In the genomic region with DNA sequence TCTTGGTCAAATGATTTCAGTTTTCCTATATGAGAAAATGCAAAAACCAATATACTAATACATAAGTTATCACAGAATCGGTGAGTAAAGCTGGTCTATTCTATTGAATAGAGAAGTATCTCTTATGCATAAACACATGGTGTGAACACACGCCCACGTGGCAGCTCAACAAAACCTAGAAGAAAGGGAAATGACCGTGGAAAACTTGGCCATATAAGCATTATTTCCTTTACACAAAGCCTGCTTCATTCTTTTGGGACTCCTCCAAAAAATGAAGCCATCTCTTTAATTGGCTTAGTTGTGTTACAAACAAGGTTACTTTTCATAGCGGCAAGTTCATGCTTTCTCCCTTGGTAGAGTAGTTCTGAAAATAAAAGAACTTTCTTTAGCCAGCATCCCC, we compare ENCODE assay signal across 26 cellular contexts.
"Had no signal": no experiment of that assay in that cellular context is flagged by ENCODE, and none has a peak within 500 bp of the region (broad histone marks: within the 10 kb centered on the region; RNA-seq: fewer than 3 reads in every experiment).

No MANE protein-coding gene starts in this region.

- H3K4me3 Mint-ChIP-seq: mesothelial cell of epicardium; naive thymus-derived CD4-positive, alpha-beta T cell; nephron; neural progenitor cell; stimulated activated memory B cell treated with anti-CD40 and anti-IgM and Interleukin-4, amounts not matched to agents 10 μg/mL and 1 μg/mL and 100 μg/mL, for 72 hours; stimulated activated naive CD8-positive, alpha-beta T cell treated with anti-CD3 and anti-CD28 coated beads, Interleukin-15, Interleukin-2, amounts not matched to agents 100 ng/mL and 50 ng/mL, for 24 hours had no signal

- H3K9ac ChIP-seq: neural progenitor cell, parathyroid adenoma had no signal

- H3K79me2 ChIP-seq: parathyroid adenoma had no signal

- H3K27me3 ChIP-seq: esophagus squamous epithelium, neural progenitor cell, right atrium auricular region, sigmoid colon, transverse colon, upper lobe of right lung, vagina had no signal

- H3K4me3 ChIP-seq: coronary artery, esophagus squamous epithelium, lung, neural progenitor cell, prostate gland, right atrium auricular region, sigmoid colon, transverse colon, upper lobe of right lung, vagina had no signal

- H3K4me2 ChIP-seq: neural progenitor cell had no signal

- FAIRE-seq: endometrium, frontal cortex, keratinocyte had no signal

- H3K4me1 ChIP-seq: esophagus squamous epithelium, neural progenitor cell, parathyroid adenoma, prostate gland, right atrium auricular region, sigmoid colon, transverse colon, upper lobe of right lung, vagina had no signal

- H3K9me3 Mint-ChIP-seq: mesothelial cell of epicardium; nephron; neural progenitor cell; stimulated activated memory B cell treated with anti-CD40 and anti-IgM and Interleukin-4, amounts not matched to agents 10 μg/mL and 1 μg/mL and 100 μg/mL, for 72 hours; stimulated activated naive CD8-positive, alpha-beta T cell treated with anti-CD3 and anti-CD28 coated beads, Interleukin-15, Interleukin-2, amounts not matched to agents 100 ng/mL and 50 ng/mL, for 24 hours had no signal

- H3K27ac ChIP-seq: coronary artery, esophagus squamous epithelium, neural progenitor cell, parathyroid adenoma, prostate gland, right atrium auricular region, sigmoid colon, transverse colon, upper lobe of right lung, vagina had no signal

- H3K36me3 Mint-ChIP-seq: mesothelial cell of epicardium; naive thymus-derived CD4-positive, alpha-beta T cell; neural progenitor cell; stimulated activated memory B cell treated with anti-CD40 and anti-IgM and Interleukin-4, amounts not matched to agents 10 μg/mL and 1 μg/mL and 100 μg/mL, for 72 hours had no signal

- H3K36me3 ChIP-seq: esophagus squamous epithelium, neural progenitor cell, prostate gland, right atrium auricular region, sigmoid colon, transverse colon, upper lobe of right lung, vagina had no signal

- DNase-seq: dermis blood vessel endothelial cell; effector memory CD4-positive, alpha-beta T cell; erythroblast; esophagus squamous epithelium; head of caudate nucleus; mesenchymal stem cell; naive thymus-derived CD4-positive, alpha-beta T cell; sigmoid colon; stimulated activated CD4-positive, alpha-beta T cell treated with anti-CD3 and anti-CD28 coated beads, Interleukin-2, amount 100 ng/mL, for 24 hours; stimulated activated CD4-positive, alpha-beta T cell treated with anti-CD3 and anti-CD28 coated beads, Interleukin-4, amount 100 ng/mL, for 24 hours; transverse colon; upper lobe of right lung had no signal

- H3K9me3 ChIP-seq: esophagus squamous epithelium, prostate gland, right atrium auricular region, sigmoid colon, transverse colon, upper lobe of right lung, vagina had no signal

- H3K4me1 Mint-ChIP-seq: mesothelial cell of epicardium; naive thymus-derived CD4-positive, alpha-beta T cell; nephron; stimulated activated memory B cell treated with anti-CD40 and anti-IgM and Interleukin-4, amounts not matched to agents 10 μg/mL and 1 μg/mL and 100 μg/mL, for 72 hours had no signal

- H3K27ac Mint-ChIP-seq: mesothelial cell of epicardium; naive thymus-derived CD4-positive, alpha-beta T cell; nephron; neural progenitor cell; stimulated activated memory B cell treated with anti-CD40 and anti-IgM and Interleukin-4, amounts not matched to agents 10 μg/mL and 1 μg/mL and 100 μg/mL, for 72 hours; stimulated activated naive CD8-positive, alpha-beta T cell treated with anti-CD3 and anti-CD28 coated beads, Interleukin-15, Interleukin-2, amounts not matched to agents 100 ng/mL and 50 ng/mL, for 24 hours had no signal

- ATAC-seq: naive thymus-derived CD4-positive, alpha-beta T cell; stimulated activated memory B cell treated with anti-CD40 and anti-IgM and Interleukin-4, amounts not matched to agents 10 μg/mL and 1 μg/mL and 100 μg/mL, for 72 hours; upper lobe of right lung had no signal

- H2AFZ ChIP-seq: neural progenitor cell, parathyroid adenoma had no signal
